10 cellular contexts compared by ENCODE assay signal in the genomic region with DNA sequence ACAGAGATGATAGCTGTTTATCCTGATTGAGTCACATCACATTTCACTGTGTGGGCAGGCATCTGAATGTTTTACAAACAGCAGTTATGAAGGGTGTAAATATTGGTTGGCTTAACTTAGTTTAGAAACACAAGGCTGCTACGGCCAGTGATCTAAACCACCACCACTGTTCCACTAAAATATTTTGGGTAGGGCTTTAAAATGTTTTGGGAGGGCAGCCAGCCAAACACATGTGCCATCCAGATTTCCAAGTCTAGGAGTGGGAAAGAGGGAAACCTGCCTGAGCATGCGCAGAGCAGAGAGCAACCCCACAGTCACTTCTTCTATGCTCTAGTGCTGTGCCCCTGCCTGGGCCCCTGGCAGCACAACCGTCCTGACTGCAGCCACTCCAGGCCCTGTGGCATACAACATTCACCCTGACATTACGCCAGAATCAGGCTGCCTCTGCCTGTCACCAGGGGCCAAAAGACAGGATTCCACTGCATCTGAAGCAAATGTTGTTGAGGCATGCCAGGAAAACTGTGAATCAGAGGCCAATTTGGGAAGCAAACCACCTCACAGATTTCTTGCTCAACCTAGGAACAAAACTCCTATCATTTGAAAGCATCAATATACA.
DNase-seq lines count a peak whose midpoint lies in the region; ATAC-seq and TF ChIP-seq lines count a peak whose summit lies in the region.
"Had no signal": no experiment of that assay in that cellular context is flagged by ENCODE, and none has a peak within 500 bp of the region (broad histone marks: within the 10 kb centered on the region; RNA-seq: fewer than 3 reads in every experiment).

No MANE protein-coding gene starts in this region.

- no peak for TF ChIP-seq CTCF in gastrocnemius medialis (IDR thresholded peaks at IDR 0.05 in 4 of 5, conservative IDR thresholded peaks at IDR 0.05 in 1 of 5)
- TF ChIP-seq CTCF in activated CD8-positive, alpha-beta T cell treated with anti-CD3 and anti-CD28 coated beads for 36 hours (IDR thresholded peaks at IDR 0.05) = no peak

- no peaks in the 10 kb centered on the region for H3K9me2 ChIP-seq in GM23248 (ENCODE audit: insufficient read depth)

- H3K36me3 ChIP-seq in GM23248 (ENCODE audit: low read depth) = no peaks in the 10 kb centered on the region
- H3K36me3 ChIP-seq in gastrocnemius medialis = no peaks in the 10 kb centered on the region

- H3K27me3 Mint-ChIP-seq in T-cell = no peaks in the 10 kb centered on the region
- H3K27me3 Mint-ChIP-seq in activated CD4-positive, alpha-beta memory T cell treated with anti-CD3 and anti-CD28 coated beads for 36 hours = no peaks in the 10 kb centered on the region
- H3K27me3 Mint-ChIP-seq in activated CD8-positive, alpha-beta T cell treated with anti-CD3 and anti-CD28 coated beads for 36 hours = no peaks in the 10 kb centered on the region
- H3K27me3 Mint-ChIP-seq: activated naive CD8-positive, alpha-beta T cell treated with anti-CD3 and anti-CD28 coated beads, Interleukin-2, amount 10 ng/mL, durations not matched to agents 7 days and 5 days had no signal

- no peak overlapping the region for H3K27ac Mint-ChIP-seq in T-cell
- no peak overlapping the region for H3K27ac Mint-ChIP-seq in activated CD4-positive, alpha-beta memory T cell treated with anti-CD3 and anti-CD28 coated beads for 36 hours
- H3K27ac Mint-ChIP-seq in activated CD8-positive, alpha-beta T cell treated with anti-CD3 and anti-CD28 coated beads for 36 hours = no peak overlapping the region
- H3K27ac Mint-ChIP-seq: activated naive CD8-positive, alpha-beta T cell treated with anti-CD3 and anti-CD28 coated beads, Interleukin-2, amount 10 ng/mL, durations not matched to agents 7 days and 5 days had no signal

- peaks cover 30% of the 10 kb centered on the region for H3F3A ChIP-seq in GM23248 (ENCODE audit: insufficient read depth)

- H3K36me3 Mint-ChIP-seq in T-cell = no peaks in the 10 kb centered on the region
- H3K36me3 Mint-ChIP-seq in activated CD4-positive, alpha-beta memory T cell treated with anti-CD3 and anti-CD28 coated beads for 36 hours = no peaks in the 10 kb centered on the region
- peaks cover 4% of the 10 kb centered on the region for H3K36me3 Mint-ChIP-seq in activated CD8-positive, alpha-beta T cell treated with anti-CD3 and anti-CD28 coated beads for 36 hours (ENCODE audit: low read depth)
- H3K36me3 Mint-ChIP-seq: activated naive CD8-positive, alpha-beta T cell treated with anti-CD3 and anti-CD28 coated beads, Interleukin-2, amount 10 ng/mL, durations not matched to agents 7 days and 5 days had no signal

- in situ Hi-C loops in GM23248 (cut with MboI) = no loop called here
- in situ Hi-C loops in gastrocnemius medialis (cut with MboI; ENCODE audit: low sequenced_read_pairs in 4 of 4) = no loop called here

- H3K4me2 ChIP-seq in GM23248 (ENCODE audit: unreplicated experiment) = peak overlapping the region; percentile 75

- ATAC-seq in gastrocnemius medialis (peak; percentile 61 to 72), T-cell (replicated peaks in 1 of 4) (no peak), GM21619 (IDR thresholded peaks at IDR 0.05; ENCODE audit: unreplicated experiment) (no peak)
- no peak for ATAC-seq in activated CD8-positive, alpha-beta T cell treated with anti-CD3 and anti-CD28 coated beads for 36 hours

- H3K4me3 Mint-ChIP-seq in T-cell = no peak overlapping the region
- H3K4me3 Mint-ChIP-seq in activated CD4-positive, alpha-beta memory T cell treated with anti-CD3 and anti-CD28 coated beads for 36 hours = no peak overlapping the region
- no peak overlapping the region for H3K4me3 Mint-ChIP-seq in activated CD8-positive, alpha-beta T cell treated with anti-CD3 and anti-CD28 coated beads for 36 hours
- H3K4me3 Mint-ChIP-seq: activated naive CD8-positive, alpha-beta T cell treated with anti-CD3 and anti-CD28 coated beads, Interleukin-2, amount 10 ng/mL, durations not matched to agents 7 days and 5 days had no signal

- H3K27ac ChIP-seq in GM23248 = peak overlapping the region; percentile 96
- peak overlapping the region in 2 of 4 donors; percentile 33 to 37 for H3K27ac ChIP-seq in gastrocnemius medialis

- peak overlapping the region; percentile 74 for H3K9ac ChIP-seq in GM23248

- H3K27me3 ChIP-seq in GM23248 (replicated peaks; ENCODE audit: insufficient read depth) (no peaks in the 10 kb centered on the region), gastrocnemius medialis (no peaks in the 10 kb centered on the region)

- no peaks in the 10 kb centered on the region for H3K4me1 Mint-ChIP-seq in T-cell
- H3K4me1 Mint-ChIP-seq in activated CD4-positive, alpha-beta memory T cell treated with anti-CD3 and anti-CD28 coated beads for 36 hours (ENCODE audit: low read depth) = peaks cover 9% of the 10 kb centered on the region
- peaks cover 30% of the 10 kb centered on the region for H3K4me1 Mint-ChIP-seq in activated CD8-positive, alpha-beta T cell treated with anti-CD3 and anti-CD28 coated beads for 36 hours (ENCODE audit: low read depth)
- H3K4me1 Mint-ChIP-seq: activated naive CD8-positive, alpha-beta T cell treated with anti-CD3 and anti-CD28 coated beads, Interleukin-2, amount 10 ng/mL, durations not matched to agents 7 days and 5 days had no signal

- CTCF ChIA-PET in T-cell (lab: Charles Lee) = no interaction called here
- CTCF ChIA-PET in activated CD4-positive, alpha-beta memory T cell treated with anti-CD3 and anti-CD28 coated beads for 36 hours (lab: Charles Lee) = no interaction called here
- CTCF ChIA-PET in activated CD8-positive, alpha-beta T cell treated with anti-CD3 and anti-CD28 coated beads for 36 hours (lab: Charles Lee) = no interaction called here

- no peaks in the 10 kb centered on the region for H3K9me3 Mint-ChIP-seq in T-cell
- H3K9me3 Mint-ChIP-seq in activated CD4-positive, alpha-beta memory T cell treated with anti-CD3 and anti-CD28 coated beads for 36 hours = no peaks in the 10 kb centered on the region
- H3K9me3 Mint-ChIP-seq in activated CD8-positive, alpha-beta T cell treated with anti-CD3 and anti-CD28 coated beads for 36 hours = no peaks in the 10 kb centered on the region
- H3K9me3 Mint-ChIP-seq: activated naive CD8-positive, alpha-beta T cell treated with anti-CD3 and anti-CD28 coated beads, Interleukin-2, amount 10 ng/mL, durations not matched to agents 7 days and 5 days had no signal

- H3K4me1 ChIP-seq in GM23248 (ENCODE audit: insufficient read depth) (peaks cover 37% of the 10 kb centered on the region), gastrocnemius medialis (no peaks in the 10 kb centered on the region)

- POLR2A ChIA-PET in T-cell (lab: Charles Lee) = no interaction called here
- POLR2A ChIA-PET in activated CD4-positive, alpha-beta memory T cell treated with anti-CD3 and anti-CD28 coated beads for 36 hours (lab: Charles Lee) = no interaction called here
- POLR2A ChIA-PET in activated CD8-positive, alpha-beta T cell treated with anti-CD3 and anti-CD28 coated beads for 36 hours (lab: Charles Lee) = no interaction called here

- peak overlapping the region; percentile 31 for H2AFZ ChIP-seq in GM23248

- H3K9me3 ChIP-seq in GM23248 (ENCODE audit: low read depth) = no peaks in the 10 kb centered on the region
- no peaks in the 10 kb centered on the region for H3K9me3 ChIP-seq in gastrocnemius medialis

- intact Hi-C loops in cardiac septum (cut with DNase I) (no loop called here), gastrocnemius medialis (cut with DNase I; ENCODE audit: low total_unique reads) (no loop called here)
- intact Hi-C loops in activated CD4-positive, alpha-beta memory T cell treated with anti-CD3 and anti-CD28 coated beads for 36 hours (cut with micrococcal nuclease) = no loop called here
- intact Hi-C loops in activated CD8-positive, alpha-beta T cell treated with anti-CD3 and anti-CD28 coated beads for 36 hours (cut with micrococcal nuclease) = no loop called here

- H4K20me1 ChIP-seq in GM23248 (ENCODE audit: insufficient read depth) = no peaks in the 10 kb centered on the region

- H3K4me3 ChIP-seq in GM23248 = peak overlapping the region; percentile 57
- no peak overlapping the region for H3K4me3 ChIP-seq in gastrocnemius medialis

- DNase-seq in GM23248 (peak; percentile 95), amniotic epithelial cell (ENCODE audit: low read depth) (peak; percentile 79), cardiac septum (ENCODE audit: low spot score) (peak; percentile 75), gastrocnemius medialis (peak; percentile 4 to 57), T-cell (no peak)
- no peak for DNase-seq in activated CD4-positive, alpha-beta memory T cell treated with anti-CD3 and anti-CD28 coated beads for 36 hours
- no peak for DNase-seq in activated CD8-positive, alpha-beta T cell treated with anti-CD3 and anti-CD28 coated beads for 36 hours
- DNase-seq: activated naive CD8-positive, alpha-beta T cell treated with anti-CD3 and anti-CD28 coated beads, Interleukin-2, amount 10 ng/mL, durations not matched to agents 7 days and 5 days; kidney glomerular epithelial cell had no signal

- no peak for TF ChIP-seq POLR2A in gastrocnemius medialis (IDR thresholded peaks at IDR 0.05)

- H3K79me2 ChIP-seq in GM23248 (ENCODE audit: insufficient read depth) = no peaks in the 10 kb centered on the region

- 0 to 1% methylated on average over 4 of the region's 4 CpGs for WGBS in GM23248 (ENCODE audit: low coverage in 1 of 2, low lambda C conversion rate in 2 of 2, missing lambda C conversion rate in 2 of 2), 2 experiments

Comparison
In these comparisons a context has a peak if more than half of its experiments do, and no peak if none do; other contexts are left out.
1. DNase-seq: peak in GM23248 (single experiment), amniotic epithelial cell (single experiment), cardiac septum (single experiment) and gastrocnemius medialis (2 of 2); none in T-cell (0 of 34), activated CD4-positive, alpha-beta memory T cell treated with anti-CD3 and anti-CD28 coated beads for 36 hours (single experiment) and activated CD8-positive, alpha-beta T cell treated with anti-CD3 and anti-CD28 coated beads for 36 hours (single experiment).
2. ATAC-seq: peak in gastrocnemius medialis (2 of 2); none in T-cell (0 of 4), GM21619 (single experiment) and activated CD8-positive, alpha-beta T cell treated with anti-CD3 and anti-CD28 coated beads for 36 hours (single experiment).